ENCODE assay signal across 9 cellular contexts in genomic region chr7:55132890-55133551, GRCh38.
DNase-seq lines count a peak whose midpoint lies in the region; ATAC-seq and TF ChIP-seq lines count a peak whose summit lies in the region.
"Had no signal": no experiment of that assay in that cellular context is flagged by ENCODE, and none has a peak within 500 bp of the region (broad histone marks: within the 10 kb centered on the region; RNA-seq: fewer than 3 reads in every experiment).

No MANE protein-coding gene starts in this region.

- intact Hi-C loops in activated T-helper 1 cell treated with anti-CD3 and anti-CD28 coated beads, Interleukin-12 subunit alpha, Interleukin-12 subunit beta, Interleukin-2, Interleukin-4 antibody, amounts not matched to agents 30 ng/mL and 10 ng/mL and 1 ng/mL, durations not matched to agents 14 hours and 24 hours and 36 hours (cut with micrococcal nuclease): loop anchor here (2.0 to 10.0 kb wide), 2 partner anchors 46 to 122 kb away; no protein-coding TSS in a partner anchor
- intact Hi-C loops in left colon (cut with DNase I, micrococcal nuclease) (no loop called here), CD14-positive monocyte (cut with micrococcal nuclease) (no loop called here)

- H3K27me3 Mint-ChIP-seq in activated T-helper 1 cell treated with anti-CD3 and anti-CD28 coated beads, Interleukin-12 subunit alpha, Interleukin-12 subunit beta, Interleukin-2, Interleukin-4 antibody, amounts not matched to agents 30 ng/mL and 10 ng/mL and 1 ng/mL, durations not matched to agents 14 hours and 24 hours and 36 hours (ENCODE audit: insufficient read depth): peaks cover 4% of the 10 kb centered on the region
- H3K27me3 Mint-ChIP-seq in type B pancreatic cell (no peaks in the 10 kb centered on the region), CD14-positive monocyte (ENCODE audit: low read depth in 3 of 3) (peaks cover 0 to 1% (median 1%) of the 10 kb centered on the region in 3 donors)
- H3K27me3 Mint-ChIP-seq: dendritic cell treated with granulocyte-macrophage colony-stimulating factor and Interleukin-4, amounts not matched to agents 40 ng/mL and 50 ng/mL, for 4 days had no signal

- peak; percentile 98 for DNase-seq in AG04450 (ENCODE audit: low read depth, low spot score)
- DNase-seq in HCEC 1CT: peak; percentile 99
- DNase-seq in activated T-helper 1 cell treated with anti-CD3 and anti-CD28 coated beads, Interleukin-12 subunit alpha, Interleukin-12 subunit beta, Interleukin-2, Interleukin-4 antibody, amounts not matched to agents 30 ng/mL and 10 ng/mL and 1 ng/mL, durations not matched to agents 14 hours and 24 hours and 36 hours (ENCODE audit: low spot score): no peak
- DNase-seq in left colon: peak in 1 of 2 donors; percentile 56
- DNase-seq in type B pancreatic cell (ENCODE audit: extremely low spot score, unreplicated experiment): no peak
- no peak for DNase-seq in HuH-7 (ENCODE audit: low spot score)
- no peak for DNase-seq in CD14-positive monocyte (ENCODE audit: low spot score)

- H3K4me3 Mint-ChIP-seq in activated T-helper 1 cell treated with anti-CD3 and anti-CD28 coated beads, Interleukin-12 subunit alpha, Interleukin-12 subunit beta, Interleukin-2, Interleukin-4 antibody, amounts not matched to agents 30 ng/mL and 10 ng/mL and 1 ng/mL, durations not matched to agents 14 hours and 24 hours and 36 hours: no peak overlapping the region
- no peak overlapping the region for H3K4me3 Mint-ChIP-seq in type B pancreatic cell
- H3K4me3 Mint-ChIP-seq in CD14-positive monocyte: no peak overlapping the region
- H3K4me3 Mint-ChIP-seq: dendritic cell treated with granulocyte-macrophage colony-stimulating factor and Interleukin-4, amounts not matched to agents 40 ng/mL and 50 ng/mL, for 4 days had no signal

- CTCF ChIA-PET in AG04450 (lab: Charles Lee): interaction anchor here (0.8 to 1.8 kb wide), 3 partner anchors 67 to 359 kb away, joined by 3 to 11 read pairs (median 6); no protein-coding TSS in a partner anchor

- H3K4me1 Mint-ChIP-seq in activated T-helper 1 cell treated with anti-CD3 and anti-CD28 coated beads, Interleukin-12 subunit alpha, Interleukin-12 subunit beta, Interleukin-2, Interleukin-4 antibody, amounts not matched to agents 30 ng/mL and 10 ng/mL and 1 ng/mL, durations not matched to agents 14 hours and 24 hours and 36 hours (ENCODE audit: low read depth): peaks cover 22% of the 10 kb centered on the region
- H3K4me1 Mint-ChIP-seq in type B pancreatic cell (ENCODE audit: unreplicated experiment) (peaks cover 35% of the 10 kb centered on the region), CD14-positive monocyte (no peaks in the 10 kb centered on the region)

- no peak for TF ChIP-seq CTCF in AG04450 (IDR thresholded peaks at IDR 0.05; ENCODE audit: low read depth, low read length)
- TF ChIP-seq CTCF in type B pancreatic cell (conservative IDR thresholded peaks at IDR 0.05): no peak
- no peak for TF ChIP-seq CTCF in CD14-positive monocyte (IDR thresholded peaks at IDR 0.05)

- no peaks in the 10 kb centered on the region for H3K27me3 ChIP-seq in AG04450 (ENCODE audit: control insufficient read depth, insufficient read depth, low read length)

- ATAC-seq in left colon: peak; percentile 63
- no peak for ATAC-seq in GM18858 (IDR thresholded peaks at IDR 0.05; ENCODE audit: unreplicated experiment)

- POLR2A ChIA-PET in AG04450 (lab: Yijun Ruan, JAX): interaction anchor here (0.6 to 2.6 kb wide), 20 partner anchors 10 to 374 kb away, joined by 3 to 25 read pairs (median 4); partner anchors contain the start of gene SEC61G

- H3K9me3 ChIP-seq in AG04450 (ENCODE audit: control insufficient read depth, insufficient read depth, low read length): no peaks in the 10 kb centered on the region

- peak overlapping the region; percentile 37 for H3K27ac Mint-ChIP-seq in activated T-helper 1 cell treated with anti-CD3 and anti-CD28 coated beads, Interleukin-12 subunit alpha, Interleukin-12 subunit beta, Interleukin-2, Interleukin-4 antibody, amounts not matched to agents 30 ng/mL and 10 ng/mL and 1 ng/mL, durations not matched to agents 14 hours and 24 hours and 36 hours
- H3K27ac Mint-ChIP-seq in type B pancreatic cell (peak overlapping the region; percentile 87), CD14-positive monocyte (peak overlapping the region in 1 of 7 donors; percentile 69)
- H3K27ac Mint-ChIP-seq: dendritic cell treated with granulocyte-macrophage colony-stimulating factor and Interleukin-4, amounts not matched to agents 40 ng/mL and 50 ng/mL, for 4 days had no signal

- peaks cover 1% of the 10 kb centered on the region for H3K36me3 Mint-ChIP-seq in activated T-helper 1 cell treated with anti-CD3 and anti-CD28 coated beads, Interleukin-12 subunit alpha, Interleukin-12 subunit beta, Interleukin-2, Interleukin-4 antibody, amounts not matched to agents 30 ng/mL and 10 ng/mL and 1 ng/mL, durations not matched to agents 14 hours and 24 hours and 36 hours (ENCODE audit: low read depth)
- H3K36me3 Mint-ChIP-seq in type B pancreatic cell (peaks cover 10% of the 10 kb centered on the region), CD14-positive monocyte (no peaks in the 10 kb centered on the region)

- peak overlapping the region; percentile 100 for H3K27ac ChIP-seq in AG04450 (ENCODE audit: low read depth, low read length)

- H3K4me3 ChIP-seq in AG04450 (ENCODE audit: low read depth, low read length): peak overlapping the region; percentile 42

- H3K9me3 Mint-ChIP-seq in activated T-helper 1 cell treated with anti-CD3 and anti-CD28 coated beads, Interleukin-12 subunit alpha, Interleukin-12 subunit beta, Interleukin-2, Interleukin-4 antibody, amounts not matched to agents 30 ng/mL and 10 ng/mL and 1 ng/mL, durations not matched to agents 14 hours and 24 hours and 36 hours: no peaks in the 10 kb centered on the region
- H3K9me3 Mint-ChIP-seq in type B pancreatic cell: no peaks in the 10 kb centered on the region
- peaks cover 2 to 9% (median 4%) of the 10 kb centered on the region in 7 donors for H3K9me3 Mint-ChIP-seq in CD14-positive monocyte
- H3K9me3 Mint-ChIP-seq: dendritic cell treated with granulocyte-macrophage colony-stimulating factor and Interleukin-4, amounts not matched to agents 40 ng/mL and 50 ng/mL, for 4 days had no signal

Comparison
In these comparisons a context has a peak if more than half of its experiments do, and no peak if none do; other contexts are left out.
1. DNase-seq: peak in AG04450 (single experiment) and HCEC 1CT (single experiment); none in activated T-helper 1 cell treated with anti-CD3 and anti-CD28 coated beads, Interleukin-12 subunit alpha, Interleukin-12 subunit beta, Interleukin-2, Interleukin-4 antibody, amounts not matched to agents 30 ng/mL and 10 ng/mL and 1 ng/mL, durations not matched to agents 14 hours and 24 hours and 36 hours (single experiment), type B pancreatic cell (single experiment), HuH-7 (single experiment) and CD14-positive monocyte (single experiment).